ENCODE assay signal across 8 cellular contexts in the genomic region with DNA sequence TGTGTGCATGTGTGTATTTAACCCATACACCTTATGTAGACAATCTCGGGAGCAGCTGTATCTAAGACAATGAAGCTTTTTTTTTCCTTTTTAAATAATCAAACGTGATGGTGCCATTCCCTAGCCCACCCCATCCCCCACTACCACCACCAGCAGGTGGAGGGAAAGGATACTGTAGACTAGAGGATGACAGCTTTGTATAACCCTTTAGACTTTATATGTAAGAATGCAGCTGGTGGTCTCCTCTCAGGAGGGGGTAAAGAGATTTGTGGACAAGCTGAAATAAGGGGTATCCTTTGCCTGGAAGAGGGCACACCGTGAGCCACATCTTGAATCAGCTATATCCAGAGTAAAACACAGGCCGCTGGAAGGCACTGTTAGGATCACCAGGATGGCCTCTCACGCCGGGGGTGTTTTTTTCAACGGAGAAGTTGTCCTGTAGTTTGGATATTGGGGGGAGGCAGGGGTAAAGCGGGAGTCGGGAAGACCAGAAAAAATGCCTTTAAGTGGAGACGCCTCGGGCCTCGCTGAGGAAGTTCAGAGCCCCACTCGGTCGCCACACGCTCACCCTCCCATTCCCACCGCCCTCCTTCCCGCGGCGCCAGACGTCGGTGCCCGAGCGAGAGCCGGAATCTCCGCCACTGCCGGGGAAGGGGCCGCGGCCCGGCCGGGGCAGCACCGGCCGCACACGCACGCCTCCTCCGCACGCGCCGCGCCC. TPM values are rescaled to one million over a fixed set of nuclear protein-coding genes. Genes with fewer than 3 reads are reported as not detected.
A peak's percentile ranks its signal among the peaks of the same experiment; 100 is the strongest.
DNase-seq lines count a peak whose midpoint lies in the region; ATAC-seq and TF ChIP-seq lines count a peak whose summit lies in the region.

No MANE protein-coding gene starts in this region.

- no peak for ATAC-seq in GM19467 (IDR thresholded peaks at IDR 0.05; ENCODE audit: unreplicated experiment)
- no peak for ATAC-seq in GM21423 (IDR thresholded peaks at IDR 0.05; ENCODE audit: unreplicated experiment)

- H3K27ac ChIP-seq in HUES6 (ENCODE audit: low read depth, low read length): no peak overlapping the region; the same call in 1 of the 2 replicates

- H3K9me3 ChIP-seq in HUES6 (ENCODE audit: control insufficient read depth, insufficient read depth, low read depth, low read length): peaks cover 10% of the 10 kb centered on the region

- intact Hi-C loops in Calu3 (cut with micrococcal nuclease; ENCODE audit: unreplicated experiment): loop anchor here (10.0 kb wide), 1 partner anchor 660 kb away; the partner anchor contains the start of gene NMD3

- CTCF ChIA-PET in Calu3 (lab: Charles Lee): interaction anchor here (0.7 to 0.9 kb wide), 3 partner anchors 13 to 113 kb away, joined by 3 to 6 read pairs (median 3); partner anchors contain the start of gene ARL14

- no peaks in the 10 kb centered on the region for H3K27me3 ChIP-seq in HUES6 (ENCODE audit: control insufficient read depth, insufficient read depth, low read length)

- BruUV-seq in Calu3 (replicated peaks; lab: Mats Ljungman, UMichigan): no TSS peak

- H3K9ac ChIP-seq in HUES6 (ENCODE audit: low read length): peak overlapping the region; percentile 69

- H3K4me1 Mint-ChIP-seq in Calu3 (ENCODE audit: low read depth, unreplicated experiment): peaks cover 63% of the 10 kb centered on the region

- H3K4me3 ChIP-seq in HUES6 (ENCODE audit: low read depth, low read length) (peak overlapping the region; percentile 80), retinal pigment epithelial cell (ENCODE audit: low read length) (peak overlapping the region; percentile 83)

- H3K9me3 Mint-ChIP-seq in Calu3 (ENCODE audit: low read depth, unreplicated experiment): peaks cover 4% of the 10 kb centered on the region

- peak overlapping the region; percentile 94 for H3K4me3 Mint-ChIP-seq in Calu3 (ENCODE audit: low read depth, unreplicated experiment)

- TF ChIP-seq CTCF in Calu3 (IDR thresholded peaks at IDR 0.05; ENCODE audit: unreplicated experiment) (no peak), retinal pigment epithelial cell (conservative IDR thresholded peaks at IDR 0.05; ENCODE audit: low read depth, low read length) (peak; percentile 14)

- H3K4me1 ChIP-seq in HUES6 (ENCODE audit: control insufficient read depth, insufficient read depth, low read length): no peaks in the 10 kb centered on the region; the same call in 1 of the 2 replicates

- H3K27me3 Mint-ChIP-seq in Calu3 (ENCODE audit: unreplicated experiment): no peaks in the 10 kb centered on the region

- H3K36me3 ChIP-seq in HUES6 (ENCODE audit: control insufficient read depth, insufficient read depth, low read length): peaks cover 36% of the 10 kb centered on the region

- H3K36me3 Mint-ChIP-seq in Calu3 (ENCODE audit: insufficient read depth, unreplicated experiment): peaks cover 70% of the 10 kb centered on the region

- DNase-seq in Calu3 (peak; percentile 48), globus pallidus (ENCODE audit: low spot score) (peak; percentile 20), retinal pigment epithelial cell (ENCODE audit: low read depth) (no peak), superior temporal gyrus (ENCODE audit: extremely low spot score) (no peak)
- DNase-seq in activated CD4-positive, alpha-beta T cell treated with anti-CD3 and anti-CD28 coated beads, Interleukin-2, amount 50 U/mL, for 1 hour: peak; percentile 6

- H3K27ac Mint-ChIP-seq in Calu3 (ENCODE audit: unreplicated experiment): peak overlapping the region; percentile 97

RNA-seq across cellular contexts. Expression of gene KPNA4, which starts 1.0 kb away (rescaled TPM):
- total RNA-seq in Calu3 (2022): 116 and 117 TPM in 2 replicates

Comparison
In these comparisons a context has a peak if more than half of its experiments do, and no peak if none do; other contexts are left out.
1. DNase-seq: peak in Calu3 (single experiment), activated CD4-positive, alpha-beta T cell treated with anti-CD3 and anti-CD28 coated beads, Interleukin-2, amount 50 U/mL, for 1 hour (single experiment) and globus pallidus (single experiment); none in retinal pigment epithelial cell (single experiment) and superior temporal gyrus (single experiment).